2 cellular contexts compared by ENCODE assay signal in the genomic region with DNA sequence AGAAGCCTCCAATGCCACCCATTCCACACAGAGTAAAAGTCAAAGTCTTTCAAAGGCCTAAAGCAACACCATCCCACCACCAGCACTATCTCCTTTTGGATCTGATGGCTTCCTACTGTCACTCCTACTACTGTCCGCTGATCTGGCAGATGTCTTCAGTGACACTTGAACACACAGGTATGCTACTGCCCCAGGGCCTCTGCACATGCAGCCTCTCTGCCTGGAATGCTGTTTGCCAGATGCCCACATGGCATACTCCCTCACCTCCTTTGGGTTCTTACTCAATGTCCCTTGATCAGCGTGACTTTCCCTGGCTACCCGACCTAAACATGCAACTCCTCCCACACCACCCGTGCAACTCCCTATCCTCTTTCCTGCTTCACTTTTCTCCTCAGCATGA.
TF ChIP-seq lines count a peak whose summit lies in the region.

No MANE protein-coding gene starts in this region.

TF ChIP-seq in HEK293, 187 proteins besides CTCF, POLR2A, EP300 and RAD21:
- peak; percentile 20; the same call in 1 of the 2 replicates for TF ChIP-seq ZNF623 (tag by site-specific recombination; IDR thresholded peaks at IDR 0.05)
- no peak for TF ChIP-seq SETDB1 (IDR thresholded peaks at IDR 0.05; ENCODE audit: insufficient read length, low read length)
TF ChIP-seq in HEK293: peak in this region for 1.

TF ChIP-seq in H1, 55 proteins besides CTCF, POLR2A, EP300 and RAD21:
- TF ChIP-seq PHF8 (conservative IDR thresholded peaks at IDR 0.05; ENCODE audit: low read depth, low read length) (no peak), NRF1 (IDR thresholded peaks at IDR 0.05; ENCODE audit: low read depth, low read length) (no peak), CTBP2 (IDR thresholded peaks at IDR 0.05; ENCODE audit: borderline replicate concordance, insufficient read depth, insufficient read length, low read length) (no peak), SIRT6 (IDR thresholded peaks at IDR 0.05; ENCODE audit: low read length) (no peak), NANOG (IDR thresholded peaks at IDR 0.05; ENCODE audit: insufficient read depth, low read depth, low read length, poor library complexity, severe bottlenecking) (no peak), HDAC2 (IDR thresholded peaks at IDR 0.05; ENCODE audit: borderline replicate concordance in 1 of 2, low read depth in 2 of 2, low read length in 2 of 2) (no peak), CEBPB (IDR thresholded peaks at IDR 0.05; ENCODE audit: low read depth, low read length) (no peak), SP4 (IDR thresholded peaks at IDR 0.05; ENCODE audit: low read length) (no peak), JUN (IDR thresholded peaks at IDR 0.05; ENCODE audit: low read depth, low read length) (no peak), SAP30 (IDR thresholded peaks at IDR 0.05; ENCODE audit: insufficient read depth, insufficient replicate concordance, low read length) (no peak), BCL11A (IDR thresholded peaks at IDR 0.05; ENCODE audit: low read depth in 2 of 2, low read length in 2 of 2) (no peak), POLR2AphosphoS5 (IDR thresholded peaks at IDR 0.05; ENCODE audit: low read depth, low read length) (no peak), SP1 (IDR thresholded peaks at IDR 0.05; ENCODE audit: low read depth, low read length) (no peak), TEAD4 (IDR thresholded peaks at IDR 0.05; ENCODE audit: low read depth, low read length) (no peak)
- TF ChIP-seq, protein P1, sequence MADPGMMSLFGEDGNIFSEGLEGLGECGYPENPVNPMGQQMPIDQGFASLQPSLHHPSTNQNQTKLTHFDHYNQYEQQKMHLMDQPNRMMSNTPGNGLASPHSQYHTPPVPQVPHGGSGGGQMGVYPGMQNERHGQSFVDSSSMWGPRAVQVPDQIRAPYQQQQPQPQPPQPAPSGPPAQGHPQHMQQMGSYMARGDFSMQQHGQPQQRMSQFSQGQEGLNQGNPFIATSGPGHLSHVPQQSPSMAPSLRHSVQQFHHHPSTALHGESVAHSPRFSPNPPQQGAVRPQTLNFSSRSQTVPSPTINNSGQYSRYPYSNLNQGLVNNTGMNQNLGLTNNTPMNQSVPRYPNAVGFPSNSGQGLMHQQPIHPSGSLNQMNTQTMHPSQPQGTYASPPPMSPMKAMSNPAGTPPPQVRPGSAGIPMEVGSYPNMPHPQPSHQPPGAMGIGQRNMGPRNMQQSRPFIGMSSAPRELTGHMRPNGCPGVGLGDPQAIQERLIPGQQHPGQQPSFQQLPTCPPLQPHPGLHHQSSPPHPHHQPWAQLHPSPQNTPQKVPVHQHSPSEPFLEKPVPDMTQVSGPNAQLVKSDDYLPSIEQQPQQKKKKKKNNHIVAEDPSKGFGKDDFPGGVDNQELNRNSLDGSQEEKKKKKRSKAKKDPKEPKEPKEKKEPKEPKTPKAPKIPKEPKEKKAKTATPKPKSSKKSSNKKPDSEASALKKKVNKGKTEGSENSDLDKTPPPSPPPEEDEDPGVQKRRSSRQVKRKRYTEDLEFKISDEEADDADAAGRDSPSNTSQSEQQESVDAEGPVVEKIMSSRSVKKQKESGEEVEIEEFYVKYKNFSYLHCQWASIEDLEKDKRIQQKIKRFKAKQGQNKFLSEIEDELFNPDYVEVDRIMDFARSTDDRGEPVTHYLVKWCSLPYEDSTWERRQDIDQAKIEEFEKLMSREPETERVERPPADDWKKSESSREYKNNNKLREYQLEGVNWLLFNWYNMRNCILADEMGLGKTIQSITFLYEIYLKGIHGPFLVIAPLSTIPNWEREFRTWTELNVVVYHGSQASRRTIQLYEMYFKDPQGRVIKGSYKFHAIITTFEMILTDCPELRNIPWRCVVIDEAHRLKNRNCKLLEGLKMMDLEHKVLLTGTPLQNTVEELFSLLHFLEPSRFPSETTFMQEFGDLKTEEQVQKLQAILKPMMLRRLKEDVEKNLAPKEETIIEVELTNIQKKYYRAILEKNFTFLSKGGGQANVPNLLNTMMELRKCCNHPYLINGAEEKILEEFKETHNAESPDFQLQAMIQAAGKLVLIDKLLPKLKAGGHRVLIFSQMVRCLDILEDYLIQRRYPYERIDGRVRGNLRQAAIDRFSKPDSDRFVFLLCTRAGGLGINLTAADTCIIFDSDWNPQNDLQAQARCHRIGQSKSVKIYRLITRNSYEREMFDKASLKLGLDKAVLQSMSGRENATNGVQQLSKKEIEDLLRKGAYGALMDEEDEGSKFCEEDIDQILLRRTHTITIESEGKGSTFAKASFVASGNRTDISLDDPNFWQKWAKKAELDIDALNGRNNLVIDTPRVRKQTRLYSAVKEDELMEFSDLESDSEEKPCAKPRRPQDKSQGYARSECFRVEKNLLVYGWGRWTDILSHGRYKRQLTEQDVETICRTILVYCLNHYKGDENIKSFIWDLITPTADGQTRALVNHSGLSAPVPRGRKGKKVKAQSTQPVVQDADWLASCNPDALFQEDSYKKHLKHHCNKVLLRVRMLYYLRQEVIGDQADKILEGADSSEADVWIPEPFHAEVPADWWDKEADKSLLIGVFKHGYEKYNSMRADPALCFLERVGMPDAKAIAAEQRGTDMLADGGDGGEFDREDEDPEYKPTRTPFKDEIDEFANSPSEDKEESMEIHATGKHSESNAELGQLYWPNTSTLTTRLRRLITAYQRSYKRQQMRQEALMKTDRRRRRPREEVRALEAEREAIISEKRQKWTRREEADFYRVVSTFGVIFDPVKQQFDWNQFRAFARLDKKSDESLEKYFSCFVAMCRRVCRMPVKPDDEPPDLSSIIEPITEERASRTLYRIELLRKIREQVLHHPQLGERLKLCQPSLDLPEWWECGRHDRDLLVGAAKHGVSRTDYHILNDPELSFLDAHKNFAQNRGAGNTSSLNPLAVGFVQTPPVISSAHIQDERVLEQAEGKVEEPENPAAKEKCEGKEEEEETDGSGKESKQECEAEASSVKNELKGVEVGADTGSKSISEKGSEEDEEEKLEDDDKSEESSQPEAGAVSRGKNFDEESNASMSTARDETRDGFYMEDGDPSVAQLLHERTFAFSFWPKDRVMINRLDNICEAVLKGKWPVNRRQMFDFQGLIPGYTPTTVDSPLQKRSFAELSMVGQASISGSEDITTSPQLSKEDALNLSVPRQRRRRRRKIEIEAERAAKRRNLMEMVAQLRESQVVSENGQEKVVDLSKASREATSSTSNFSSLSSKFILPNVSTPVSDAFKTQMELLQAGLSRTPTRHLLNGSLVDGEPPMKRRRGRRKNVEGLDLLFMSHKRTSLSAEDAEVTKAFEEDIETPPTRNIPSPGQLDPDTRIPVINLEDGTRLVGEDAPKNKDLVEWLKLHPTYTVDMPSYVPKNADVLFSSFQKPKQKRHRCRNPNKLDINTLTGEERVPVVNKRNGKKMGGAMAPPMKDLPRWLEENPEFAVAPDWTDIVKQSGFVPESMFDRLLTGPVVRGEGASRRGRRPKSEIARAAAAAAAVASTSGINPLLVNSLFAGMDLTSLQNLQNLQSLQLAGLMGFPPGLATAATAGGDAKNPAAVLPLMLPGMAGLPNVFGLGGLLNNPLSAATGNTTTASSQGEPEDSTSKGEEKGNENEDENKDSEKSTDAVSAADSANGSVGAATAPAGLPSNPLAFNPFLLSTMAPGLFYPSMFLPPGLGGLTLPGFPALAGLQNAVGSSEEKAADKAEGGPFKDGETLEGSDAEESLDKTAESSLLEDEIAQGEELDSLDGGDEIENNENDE (IDR thresholded peaks at IDR 0.05; ENCODE audit: insufficient replicate concordance, low read length): no peak
- TF ChIP-seq, protein P2, sequence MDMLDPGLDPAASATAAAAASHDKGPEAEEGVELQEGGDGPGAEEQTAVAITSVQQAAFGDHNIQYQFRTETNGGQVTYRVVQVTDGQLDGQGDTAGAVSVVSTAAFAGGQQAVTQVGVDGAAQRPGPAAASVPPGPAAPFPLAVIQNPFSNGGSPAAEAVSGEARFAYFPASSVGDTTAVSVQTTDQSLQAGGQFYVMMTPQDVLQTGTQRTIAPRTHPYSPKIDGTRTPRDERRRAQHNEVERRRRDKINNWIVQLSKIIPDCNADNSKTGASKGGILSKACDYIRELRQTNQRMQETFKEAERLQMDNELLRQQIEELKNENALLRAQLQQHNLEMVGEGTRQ (IDR thresholded peaks at IDR 0.05; ENCODE audit: low read length): no peak
- TF ChIP-seq, protein P3, sequence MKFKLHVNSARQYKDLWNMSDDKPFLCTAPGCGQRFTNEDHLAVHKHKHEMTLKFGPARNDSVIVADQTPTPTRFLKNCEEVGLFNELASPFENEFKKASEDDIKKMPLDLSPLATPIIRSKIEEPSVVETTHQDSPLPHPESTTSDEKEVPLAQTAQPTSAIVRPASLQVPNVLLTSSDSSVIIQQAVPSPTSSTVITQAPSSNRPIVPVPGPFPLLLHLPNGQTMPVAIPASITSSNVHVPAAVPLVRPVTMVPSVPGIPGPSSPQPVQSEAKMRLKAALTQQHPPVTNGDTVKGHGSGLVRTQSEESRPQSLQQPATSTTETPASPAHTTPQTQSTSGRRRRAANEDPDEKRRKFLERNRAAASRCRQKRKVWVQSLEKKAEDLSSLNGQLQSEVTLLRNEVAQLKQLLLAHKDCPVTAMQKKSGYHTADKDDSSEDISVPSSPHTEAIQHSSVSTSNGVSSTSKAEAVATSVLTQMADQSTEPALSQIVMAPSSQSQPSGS (IDR thresholded peaks at IDR 0.05; ENCODE audit: low read length): no peak
TF ChIP-seq in H1: peak in this region for 0.
